16 cellular contexts compared by ENCODE assay signal in genomic region chr6:20180935-20181334, GRCh38. TPM values are rescaled to one million over a fixed set of nuclear protein-coding genes. Genes with fewer than 3 reads are reported as not detected.
DNase-seq lines count a peak whose midpoint lies in the region; ATAC-seq and TF ChIP-seq lines count a peak whose summit lies in the region.
"Had no signal": no experiment of that assay in that cellular context is flagged by ENCODE, and none has a peak within 500 bp of the region (broad histone marks: within the 10 kb centered on the region; RNA-seq: fewer than 3 reads in every experiment).

No MANE protein-coding gene starts in this region.

- H2AFZ ChIP-seq in SK-N-SH (ENCODE audit: low read depth): no peak overlapping the region

- DNase-seq in AG08396 (ENCODE audit: low spot score) (peak; percentile 20), SK-N-SH (no peak), stomach (no peak), foreskin keratinocyte (no peak)
- no peak for DNase-seq in activated CD4-positive, alpha-beta memory T cell treated with anti-CD3 and anti-CD28 coated beads for 36 hours
- no peak for DNase-seq in activated CD4-positive, alpha-beta T cell treated with anti-CD3 and anti-CD28 coated beads, Interleukin-2, amount 10 ng/mL, durations not matched to agents 24 days and 14 days
- DNase-seq: activated CD4-positive, alpha-beta T cell treated with anti-CD3 and anti-CD28 coated beads for 1 hour; activated naive CD8-positive, alpha-beta T cell treated with anti-CD3 and anti-CD28 coated beads for 36 hours; effector CD4-positive, alpha-beta T cell; hippocampal formation; naive B cell; NCI-H1417 treated with DMSO at 0.1 percent for 48 hours had no signal

- 80% methylated on average over 3 of the region's 3 CpGs for WGBS in SK-N-SH (ENCODE audit: low lambda C conversion rate)
- 66 to 88% (median 80%) methylated on average over 3 of the region's 3 CpGs for WGBS in stomach, 5 donors

- POLR2A ChIA-PET in SK-N-SH (lab: Yijun Ruan, JAX): no interaction called here
- POLR2A ChIA-PET in activated CD4-positive, alpha-beta memory T cell treated with anti-CD3 and anti-CD28 coated beads for 36 hours (lab: Charles Lee): no interaction called here

- TF ChIP-seq CTCF in SK-N-SH (IDR thresholded peaks at IDR 0.05) (no peak), stomach (IDR thresholded peaks at IDR 0.05) (no peak), foreskin keratinocyte (conservative IDR thresholded peaks at IDR 0.05) (no peak)

- H3K36me3 ChIP-seq in SK-N-SH (replicated peaks in 1 of 2; ENCODE audit: control insufficient read depth in 1 of 2, insufficient read depth in 2 of 2, low read length in 1 of 2) (no peaks in the 10 kb centered on the region), stomach (peaks cover 0 to 10% (median 5%) of the 10 kb centered on the region in 4 donors)
- H3K36me3 ChIP-seq: suprapubic skin had no signal

- CTCF ChIA-PET in SK-N-SH (lab: Yijun Ruan, JAX): no interaction called here
- CTCF ChIA-PET in activated CD4-positive, alpha-beta memory T cell treated with anti-CD3 and anti-CD28 coated beads for 36 hours (lab: Charles Lee): no interaction called here

- no peaks in the 10 kb centered on the region for H3F3A ChIP-seq in SK-N-SH (replicated peaks; ENCODE audit: insufficient read depth)

- H3K4me1 Mint-ChIP-seq in activated CD4-positive, alpha-beta memory T cell treated with anti-CD3 and anti-CD28 coated beads for 36 hours (ENCODE audit: low read depth): peaks cover 2% of the 10 kb centered on the region
- H3K4me1 Mint-ChIP-seq in activated CD4-positive, alpha-beta T cell treated with anti-CD3 and anti-CD28 coated beads, Interleukin-2, amount 10 ng/mL, durations not matched to agents 24 days and 14 days: peaks cover 8% of the 10 kb centered on the region
- H3K4me1 Mint-ChIP-seq: activated naive CD8-positive, alpha-beta T cell treated with anti-CD3 and anti-CD28 coated beads for 36 hours; B cell had no signal

- H3K27ac ChIP-seq in SK-N-SH (ENCODE audit: low read depth in 2 of 2, low read length in 1 of 2) (no peak overlapping the region), stomach (no peak overlapping the region), foreskin keratinocyte (no peak overlapping the region)
- H3K27ac ChIP-seq: suprapubic skin had no signal

- TF ChIP-seq EP300 in SK-N-SH (IDR thresholded peaks at IDR 0.05; ENCODE audit: borderline replicate concordance in 1 of 2, low read depth in 1 of 2, low read length in 1 of 2): 0 out of 4 replicates have a peak, but pooled peaks of 1 of the 2 experiments have one; percentile 30
- no peak for TF ChIP-seq EP300 in stomach (IDR thresholded peaks at IDR 0.05)

- H3K4me2 ChIP-seq in SK-N-SH: no peak overlapping the region

- TF ChIP-seq RAD21 in SK-N-SH (IDR thresholded peaks at IDR 0.05; ENCODE audit: low read length): no peak

- H3K9me3 ChIP-seq in SK-N-SH: no peaks in the 10 kb centered on the region
- H3K9me3 ChIP-seq in stomach: no peaks in the 10 kb centered on the region
- H3K9me3 ChIP-seq: suprapubic skin had no signal

- no peaks in the 10 kb centered on the region for H4K20me1 ChIP-seq in SK-N-SH (ENCODE audit: insufficient read depth)

- no peaks in the 10 kb centered on the region for H3K27me3 Mint-ChIP-seq in activated CD4-positive, alpha-beta memory T cell treated with anti-CD3 and anti-CD28 coated beads for 36 hours
- no peaks in the 10 kb centered on the region for H3K27me3 Mint-ChIP-seq in activated CD4-positive, alpha-beta T cell treated with anti-CD3 and anti-CD28 coated beads, Interleukin-2, amount 10 ng/mL, durations not matched to agents 24 days and 14 days
- H3K27me3 Mint-ChIP-seq: B cell, naive B cell had no signal

- no peak overlapping the region for H3K4me3 ChIP-seq in SK-N-SH (ENCODE audit: low read depth in 2 of 2, low read length in 1 of 2)
- no peak overlapping the region for H3K4me3 ChIP-seq in stomach
- H3K4me3 ChIP-seq: suprapubic skin had no signal

- H3K36me3 Mint-ChIP-seq in activated CD4-positive, alpha-beta memory T cell treated with anti-CD3 and anti-CD28 coated beads for 36 hours: peaks cover 8% of the 10 kb centered on the region
- H3K36me3 Mint-ChIP-seq in activated CD4-positive, alpha-beta T cell treated with anti-CD3 and anti-CD28 coated beads, Interleukin-2, amount 10 ng/mL, durations not matched to agents 24 days and 14 days (ENCODE audit: low read depth): peaks cover 24% of the 10 kb centered on the region

- peak; percentile 68 for ATAC-seq in GM19023 (IDR thresholded peaks at IDR 0.05; ENCODE audit: unreplicated experiment)
- ATAC-seq in HG02973 (IDR thresholded peaks at IDR 0.05; ENCODE audit: unreplicated experiment): peak; percentile 60
- no peak for ATAC-seq in foreskin keratinocyte

- no peaks in the 10 kb centered on the region for H3K79me2 ChIP-seq in SK-N-SH (ENCODE audit: insufficient read depth)

- no peak overlapping the region for H3K9ac ChIP-seq in SK-N-SH

- no peaks in the 10 kb centered on the region for H3K27me3 ChIP-seq in SK-N-SH (ENCODE audit: insufficient read depth)
- H3K27me3 ChIP-seq in stomach: no peaks in the 10 kb centered on the region
- H3K27me3 ChIP-seq in foreskin keratinocyte: no peaks in the 10 kb centered on the region
- H3K27me3 ChIP-seq: suprapubic skin had no signal

- H3K4me1 ChIP-seq in SK-N-SH (ENCODE audit: control insufficient read depth in 1 of 2, insufficient read depth in 2 of 2, low read depth in 1 of 2, low read length in 1 of 2): no peaks in the 10 kb centered on the region
- H3K4me1 ChIP-seq in stomach: peaks cover 13 to 32% (median 23%) of the 10 kb centered on the region in 4 donors
- H3K4me1 ChIP-seq in foreskin keratinocyte: no peaks in the 10 kb centered on the region

- intact Hi-C loops in activated CD4-positive, alpha-beta memory T cell treated with anti-CD3 and anti-CD28 coated beads for 36 hours (cut with micrococcal nuclease): no loop called here
- intact Hi-C loops in stomach (cut with DNase I; ENCODE audit: low total_unique reads): no loop called here
- intact Hi-C loops in activated CD4-positive, alpha-beta T cell treated with anti-CD3 and anti-CD28 coated beads, Interleukin-2, amount 10 ng/mL, durations not matched to agents 24 days and 14 days (cut with micrococcal nuclease): no loop called here

- H3K27ac Mint-ChIP-seq in activated CD4-positive, alpha-beta memory T cell treated with anti-CD3 and anti-CD28 coated beads for 36 hours: no peak overlapping the region
- no peak overlapping the region for H3K27ac Mint-ChIP-seq in activated CD4-positive, alpha-beta T cell treated with anti-CD3 and anti-CD28 coated beads, Interleukin-2, amount 10 ng/mL, durations not matched to agents 24 days and 14 days
- H3K27ac Mint-ChIP-seq: activated naive CD8-positive, alpha-beta T cell treated with anti-CD3 and anti-CD28 coated beads for 36 hours; B cell had no signal

- H3K9me3 Mint-ChIP-seq in activated CD4-positive, alpha-beta memory T cell treated with anti-CD3 and anti-CD28 coated beads for 36 hours: no peaks in the 10 kb centered on the region
- H3K9me3 Mint-ChIP-seq in activated CD4-positive, alpha-beta T cell treated with anti-CD3 and anti-CD28 coated beads, Interleukin-2, amount 10 ng/mL, durations not matched to agents 24 days and 14 days: peaks cover 11% of the 10 kb centered on the region
- H3K9me3 Mint-ChIP-seq: activated naive CD8-positive, alpha-beta T cell treated with anti-CD3 and anti-CD28 coated beads for 36 hours had no signal

- no peak for TF ChIP-seq POLR2A in stomach (IDR thresholded peaks at IDR 0.05)

- no peaks in the 10 kb centered on the region for H3K9me2 ChIP-seq in SK-N-SH

- no peak overlapping the region for H3K4me3 Mint-ChIP-seq in activated CD4-positive, alpha-beta memory T cell treated with anti-CD3 and anti-CD28 coated beads for 36 hours
- H3K4me3 Mint-ChIP-seq in activated CD4-positive, alpha-beta T cell treated with anti-CD3 and anti-CD28 coated beads, Interleukin-2, amount 10 ng/mL, durations not matched to agents 24 days and 14 days: no peak overlapping the region
- H3K4me3 Mint-ChIP-seq: activated naive CD8-positive, alpha-beta T cell treated with anti-CD3 and anti-CD28 coated beads for 36 hours; B cell; naive B cell had no signal

TF ChIP-seq in SK-N-SH, 30 proteins besides CTCF, POLR2A, EP300 and RAD21:
- TF ChIP-seq MEF2A (IDR thresholded peaks at IDR 0.05; ENCODE audit: borderline replicate concordance, low read depth) (peak; percentile 80), JUND (IDR thresholded peaks at IDR 0.05) (peak; percentile 19; the same call in 1 of the 2 replicates), TCF12 (IDR thresholded peaks at IDR 0.05) (peak; percentile 68)
- TF ChIP-seq, protein P1, sequence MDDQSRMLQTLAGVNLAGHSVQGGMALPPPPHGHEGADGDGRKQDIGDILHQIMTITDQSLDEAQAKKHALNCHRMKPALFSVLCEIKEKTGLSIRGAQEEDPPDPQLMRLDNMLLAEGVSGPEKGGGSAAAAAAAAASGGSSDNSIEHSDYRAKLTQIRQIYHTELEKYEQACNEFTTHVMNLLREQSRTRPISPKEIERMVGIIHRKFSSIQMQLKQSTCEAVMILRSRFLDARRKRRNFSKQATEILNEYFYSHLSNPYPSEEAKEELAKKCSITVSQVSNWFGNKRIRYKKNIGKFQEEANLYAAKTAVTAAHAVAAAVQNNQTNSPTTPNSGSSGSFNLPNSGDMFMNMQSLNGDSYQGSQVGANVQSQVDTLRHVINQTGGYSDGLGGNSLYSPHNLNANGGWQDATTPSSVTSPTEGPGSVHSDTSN (IDR thresholded peaks at IDR 0.05): peak; percentile 77
- TF ChIP-seq, protein P2, sequence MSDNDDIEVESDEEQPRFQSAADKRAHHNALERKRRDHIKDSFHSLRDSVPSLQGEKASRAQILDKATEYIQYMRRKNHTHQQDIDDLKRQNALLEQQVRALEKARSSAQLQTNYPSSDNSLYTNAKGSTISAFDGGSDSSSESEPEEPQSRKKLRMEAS (IDR thresholded peaks at IDR 0.05; ENCODE audit: low read depth): no peak

RNA-seq across cellular contexts. Expression of gene MBOAT1, which starts 31.3 kb away (rescaled TPM):
- polyA plus RNA-seq in SK-N-SH (2012; rRNA removed) (3.0 and 3.8 TPM in 2 replicates), stomach (1 to 10 TPM; 2.4 to 5.5 (median 2.9) TPM), foreskin keratinocyte (2.0 and 2.3 TPM in 2 replicates)
- 1.6 and 2.5 TPM in 2 replicates for polyA plus RNA-seq in SK-N-SH (2012; cell fraction: cytosol; rRNA removed)
- polyA plus RNA-seq in SK-N-SH (2012; cell fraction: nucleus; rRNA removed): 5.4 and 15.8 TPM in 2 replicates
- 10 to 100 TPM; 13.4 to 14.0 TPM for total RNA-seq in activated CD4-positive, alpha-beta memory T cell treated with anti-CD3 and anti-CD28 coated beads for 36 hours
- total RNA-seq in stomach (10 to 100 TPM; 11.1 to 47.2 (median 19.2) TPM), foreskin keratinocyte (11.2 and 13.8 TPM in 2 replicates)
- total RNA-seq in activated CD4-positive, alpha-beta T cell treated with anti-CD3 and anti-CD28 coated beads, Interleukin-2, amount 10 ng/mL, durations not matched to agents 24 days and 14 days: 11.8 and 12.8 TPM in 2 replicates
